In the genomic region with DNA sequence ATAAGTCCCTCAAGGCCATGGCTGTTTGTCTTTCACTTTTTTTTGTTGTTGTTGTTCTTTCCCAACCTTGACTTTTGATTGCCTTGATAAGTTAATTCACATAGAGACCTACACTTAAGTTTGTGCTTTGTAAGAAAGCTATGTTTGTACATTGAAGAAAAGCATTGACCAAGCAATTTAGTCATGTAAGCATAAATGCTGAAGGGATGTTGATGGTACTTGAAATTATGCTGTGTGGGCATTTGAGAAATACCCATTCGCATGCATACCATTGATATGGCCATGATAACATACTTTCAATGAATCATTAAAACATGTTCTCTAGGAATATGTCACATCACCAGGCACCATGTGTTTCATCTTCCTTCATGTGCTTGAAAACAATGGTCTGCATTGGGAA, we compare ENCODE assay signal across 36 cellular contexts.
DNase-seq lines count a peak whose midpoint lies in the region; ATAC-seq, FAIRE-seq and TF ChIP-seq lines count a peak whose summit lies in the region.
"Had no signal": no experiment of that assay in that cellular context is flagged by ENCODE, and none has a peak within 500 bp of the region (broad histone marks: within the 10 kb centered on the region; RNA-seq: fewer than 3 reads in every experiment).

No MANE protein-coding gene starts in this region.

- H3K36me3 Mint-ChIP-seq in T-helper 17 cell (ENCODE audit: low read depth) (no peaks in the 10 kb centered on the region), chondrocyte (ENCODE audit: low read depth) (no peaks in the 10 kb centered on the region)
- H3K36me3 Mint-ChIP-seq: CD14-positive monocyte; CD4-positive, alpha-beta memory T cell; CD4-positive, CD25-positive, alpha-beta regulatory T cell; CD8-positive, alpha-beta memory T cell; CD8-positive, alpha-beta T cell had no signal

- no peak for FAIRE-seq in HepG2 (lab: Jason Lieb, UNC)
- FAIRE-seq in A549 (lab: Jason Lieb, UNC), result no peak
- no peak for FAIRE-seq in K562 (lab: Jason Lieb, UNC)
- FAIRE-seq: A204.1, D721Med had no signal

- TF ChIP-seq CTCF in HepG2 (CRISPR knock-in tag; IDR thresholded peaks at IDR 0.05) (no peak), right lobe of liver (IDR thresholded peaks at IDR 0.05) (no peak), A549 (IDR thresholded peaks at IDR 0.05) (no peak), IMR-90 (conservative IDR thresholded peaks at IDR 0.05; ENCODE audit: low read depth, low read length) (no peak), K562 (IDR thresholded peaks at IDR 0.05 in 2 of 3, conservative IDR thresholded peaks at IDR 0.05 in 1 of 3; ENCODE audit: insufficient read depth in 2 of 3, low read depth in 1 of 3, low read length in 3 of 3) (no peak), chondrocyte (IDR thresholded peaks at IDR 0.05) (no peak)

- H3K4me1 Mint-ChIP-seq in T-helper 17 cell (no peaks in the 10 kb centered on the region), chondrocyte (ENCODE audit: low read depth) (no peaks in the 10 kb centered on the region)
- H3K4me1 Mint-ChIP-seq: B cell; CD14-positive monocyte; CD4-positive, CD25-positive, alpha-beta regulatory T cell; CD8-positive, alpha-beta memory T cell had no signal

- no peak overlapping the region for H2AK5ac ChIP-seq in IMR-90 (ENCODE audit: low read depth, low read length)

- H3K56ac ChIP-seq in IMR-90 (ENCODE audit: extremely low read depth, insufficient read depth, low read length), result no peak overlapping the region

- no peak for TF ChIP-seq RAD21 in HepG2 (CRISPR knock-in tag; IDR thresholded peaks at IDR 0.05)
- TF ChIP-seq RAD21 in A549 (conservative IDR thresholded peaks at IDR 0.05 in 1 of 2, IDR thresholded peaks at IDR 0.05 in 1 of 2), result no peak
- TF ChIP-seq RAD21 in IMR-90 (IDR thresholded peaks at IDR 0.05; ENCODE audit: low read length), result no peak
- TF ChIP-seq RAD21 in K562 (CRISPR knock-in tag; conservative IDR thresholded peaks at IDR 0.05 in 1 of 2, IDR thresholded peaks at IDR 0.05 in 1 of 2), result no peak

- H3K27ac ChIP-seq in HepG2 (ENCODE audit: extremely low read length, insufficient read depth, low read length), result no peak overlapping the region
- no peak overlapping the region for H3K27ac ChIP-seq in right lobe of liver
- no peak overlapping the region for H3K27ac ChIP-seq in A549
- H3K27ac ChIP-seq in IMR-90 (ENCODE audit: insufficient read depth, low read length), result no peak overlapping the region
- H3K27ac ChIP-seq in K562 (ENCODE audit: extremely low read depth, low read depth, low read length), result no peak overlapping the region
- H3K27ac ChIP-seq: 22Rv1; BLaER1; BLaER1 treated with 17β-estradiol and CSF1 and Interleukin-3, amounts not matched to agents 10 nM and 100 nM; C4-2B had no signal

- dilution Hi-C loops in IMR-90 (cut with HindIII; ENCODE audit: low sequenced_read_pairs, unreplicated experiment), result no loop called here

- H2AFZ ChIP-seq in HepG2 (ENCODE audit: low read length), result no peak overlapping the region
- H2AFZ ChIP-seq in IMR-90 (replicated peaks; ENCODE audit: low read length, poor library complexity), result no peak overlapping the region
- no peak overlapping the region for H2AFZ ChIP-seq in K562 (ENCODE audit: low read depth, low read length)

- no peak overlapping the region for H3K23ac ChIP-seq in IMR-90 (ENCODE audit: low read depth, low read length)

- H2AK9ac ChIP-seq in IMR-90 (replicated peaks; ENCODE audit: low read depth, low read length, poor library complexity), result no peak overlapping the region

- H3K4me1 ChIP-seq in HepG2 (ENCODE audit: insufficient read depth, low read length), result no peaks in the 10 kb centered on the region
- no peaks in the 10 kb centered on the region for H3K4me1 ChIP-seq in right lobe of liver
- no peaks in the 10 kb centered on the region for H3K4me1 ChIP-seq in A549
- H3K4me1 ChIP-seq in IMR-90 (ENCODE audit: control insufficient read depth, insufficient read depth, low read length), result no peaks in the 10 kb centered on the region
- no peaks in the 10 kb centered on the region for H3K4me1 ChIP-seq in K562 (replicated peaks in 1 of 2; ENCODE audit: control insufficient read depth in 2 of 2, insufficient read depth in 2 of 2, low read length in 2 of 2)
- H3K4me1 ChIP-seq: BE2C; BLaER1; BLaER1 treated with 17β-estradiol and CSF1 and Interleukin-3, amounts not matched to agents 10 nM and 100 nM; Caco-2 had no signal

- no peaks in the 10 kb centered on the region for H3K79me1 ChIP-seq in IMR-90 (ENCODE audit: low read depth in 1 of 2, low read length in 2 of 2)

- no peak overlapping the region for H3K4me3 Mint-ChIP-seq in T-helper 17 cell
- H3K4me3 Mint-ChIP-seq in chondrocyte (ENCODE audit: unreplicated experiment), result no peak overlapping the region
- H3K4me3 Mint-ChIP-seq: B cell; CD14-positive monocyte; CD4-positive, alpha-beta memory T cell; CD4-positive, alpha-beta T cell; CD4-positive, CD25-positive, alpha-beta regulatory T cell; CD8-positive, alpha-beta memory T cell; CD8-positive, alpha-beta T cell had no signal

- H2BK20ac ChIP-seq in IMR-90 (ENCODE audit: low read depth, low read length), result no peak overlapping the region

- H4K20me1 ChIP-seq in HepG2 (ENCODE audit: insufficient read depth, low read length), result no peaks in the 10 kb centered on the region
- H4K20me1 ChIP-seq in IMR-90 (ENCODE audit: insufficient read depth, low read length), result no peaks in the 10 kb centered on the region
- H4K20me1 ChIP-seq in K562 (replicated peaks; ENCODE audit: control insufficient read depth, insufficient read depth, low read length), result no peaks in the 10 kb centered on the region
- H4K20me1 ChIP-seq: BLaER1; BLaER1 treated with 17β-estradiol and CSF1 and Interleukin-3, amounts not matched to agents 10 nM and 100 nM had no signal

- WGBS in HepG2 (ENCODE audit: low lambda C conversion rate), result 32% methylated on average over 1 of the region's 1 CpG
- 92% methylated on average over 1 of the region's 1 CpG for WGBS in right lobe of liver (ENCODE audit: insufficient coverage, low coverage, low lambda C conversion rate, missing lambda C conversion rate)
- 3% methylated on average over 1 of the region's 1 CpG for WGBS in A549 (ENCODE audit: missing lambda C conversion rate)
- no CpG with 5 or more reads among the region's 1 CpG for WGBS in IMR-90 (ENCODE audit: extremely low coverage in 2 of 2, insufficient read length in 1 of 2), 2 experiments
- WGBS in K562 (ENCODE audit: insufficient coverage, low coverage, missing lambda C conversion rate), result 6% methylated on average over 1 of the region's 1 CpG

- H3K27me3 Mint-ChIP-seq in T-helper 17 cell (peaks cover 11% of the 10 kb centered on the region), chondrocyte (ENCODE audit: low read depth) (peaks cover 12% of the 10 kb centered on the region)
- H3K27me3 Mint-ChIP-seq: B cell had no signal

- BruUV-seq in HepG2 (replicated peaks; lab: Mats Ljungman, UMichigan), result no TSS peak
- BruUV-seq in IMR-90 (replicated peaks; lab: Mats Ljungman, UMichigan), result no TSS peak
- BruUV-seq in K562 (replicated peaks; lab: Mats Ljungman, UMichigan), result no TSS peak

- POLR2A ChIA-PET in HepG2 (lab: Yijun Ruan, JAX), result no interaction called here
- POLR2A ChIA-PET in A549 (lab: Yijun Ruan, JAX), result no interaction called here
- POLR2A ChIA-PET in IMR-90 (lab: Charles Lee; ENCODE audit: unreplicated experiment), result no interaction called here
- POLR2A ChIA-PET in K562 (lab: Yijun Ruan, JAX), result interaction anchor here (1.4 kb wide), 1 partner anchor 16 kb away, joined by 3 read pairs; no protein-coding TSS in a partner anchor

- no peak overlapping the region for H4K5ac ChIP-seq in IMR-90 (ENCODE audit: low read depth, low read length)

- H4K8ac ChIP-seq in IMR-90 (ENCODE audit: low read depth in 2 of 2, low read length in 2 of 2), result no peak overlapping the region

- CTCF ChIA-PET in HepG2 (lab: Yijun Ruan, JAX; ENCODE audit: low intra/inter-chr PET ratio, low total read pairs), result no interaction called here
- CTCF ChIA-PET in A549 (lab: Yijun Ruan, JAX), result no interaction called here
- CTCF ChIA-PET in IMR-90 (lab: Yijun Ruan, JAX), result no interaction called here
- CTCF ChIA-PET in K562 (lab: Yijun Ruan, JAX; ENCODE audit: low intra/inter-chr PET ratio), result no interaction called here

- no peak overlapping the region for H4K91ac ChIP-seq in IMR-90 (ENCODE audit: insufficient read depth, low read depth, low read length)

- H3K14ac ChIP-seq in IMR-90 (replicated peaks; ENCODE audit: low read depth, low read length), result no peak overlapping the region

- no peak overlapping the region for H3K18ac ChIP-seq in IMR-90 (ENCODE audit: low read depth, low read length)

- peaks cover 3% of the 10 kb centered on the region; the same call in 1 of the 2 replicates for H3K9me3 ChIP-seq in HepG2 (ENCODE audit: low read length)
- no peaks in the 10 kb centered on the region for H3K9me3 ChIP-seq in right lobe of liver
- no peaks in the 10 kb centered on the region; the same call in 2 of the 3 replicates for H3K9me3 ChIP-seq in A549
- H3K9me3 ChIP-seq in IMR-90 (ENCODE audit: control insufficient read depth, insufficient read depth, low read length), result peaks cover 5% of the 10 kb centered on the region
- H3K9me3 ChIP-seq in K562 (replicated peaks; ENCODE audit: control insufficient read depth, insufficient read depth, low read depth, low read length), result no peaks in the 10 kb centered on the region
- no peaks in the 10 kb centered on the region for H3K9me3 ChIP-seq in T-helper 17 cell (ENCODE audit: control insufficient read depth, low read length, poor library complexity, severe bottlenecking)
- H3K9me3 ChIP-seq: BE2C; BLaER1; BLaER1 treated with 17β-estradiol and CSF1 and Interleukin-3, amounts not matched to agents 10 nM and 100 nM; Caco-2 had no signal

- no peaks in the 10 kb centered on the region for H3K79me2 ChIP-seq in HepG2 (ENCODE audit: insufficient read depth, low read length)
- H3K79me2 ChIP-seq in K562 (ENCODE audit: control insufficient read depth, insufficient read depth, low read length), result no peaks in the 10 kb centered on the region

- in situ Hi-C loops in HepG2 (cut with HindIII; ENCODE audit: extremely low pct_ligation_motif_present, low pct_unique_long_range_greater_than_20kb) (no loop called here), IMR-90 (cut with MboI; ENCODE audit: low sequenced_read_pairs) (no loop called here), K562 (cut with MboI) (no loop called here)

- intact Hi-C loops in HepG2 (cut with micrococcal nuclease; ENCODE audit: unreplicated experiment), result no loop called here
- intact Hi-C loops in right lobe of liver (cut with DNase I), result no loop called here
- intact Hi-C loops in IMR-90 (cut with micrococcal nuclease), result no loop called here
- intact Hi-C loops in K562 (cut with micrococcal nuclease), result no loop called here

- H3K9me1 ChIP-seq in IMR-90 (ENCODE audit: insufficient read depth, low read length) (no peaks in the 10 kb centered on the region), K562 (ENCODE audit: control insufficient read depth, insufficient read depth, low read length) (no peaks in the 10 kb centered on the region)

- TF ChIP-seq EP300 in HepG2 (IDR thresholded peaks at IDR 0.05; ENCODE audit: low read depth in 2 of 2, low read length in 2 of 2), result no peak
- TF ChIP-seq EP300 in HepG2 (CRISPR knock-in tag; IDR thresholded peaks at IDR 0.05; ENCODE audit: borderline replicate concordance), result no peak
- TF ChIP-seq EP300 in A549 (IDR thresholded peaks at IDR 0.05), result no peak
- no peak for TF ChIP-seq EP300 in K562 (IDR thresholded peaks at IDR 0.05; ENCODE audit: low read length)

- H3K4ac ChIP-seq in IMR-90 (ENCODE audit: low read depth, low read length), result no peak overlapping the region

- DNase-seq in HepG2 (ENCODE audit: low spot score), result no peak
- no peak for DNase-seq in right lobe of liver
- no peak for DNase-seq in A549 (ENCODE audit: low read depth in 1 of 2, low spot score in 1 of 2)
- no peak for DNase-seq in IMR-90
- no peak for DNase-seq in K562 (ENCODE audit: extremely low read depth in 1 of 4, low spot score in 3 of 4)
- no peak for DNase-seq in stimulated activated CD4-positive, alpha-beta T cell treated with anti-CD3 and anti-CD28 coated beads, Interleukin-1b, Interleukin-23, amount 100 ng/mL, for 48 hours
- no peak for DNase-seq in T-helper 17 cell
- no peak for DNase-seq in chondrocyte (ENCODE audit: low spot score)
- DNase-seq: 8988T; ACHN; AML-193; BE2C; C1 segment of cervical spinal cord; Caco-2; Calu3; CD4-positive, alpha-beta memory T cell; CD4-positive, alpha-beta T cell; CD4-positive, CD25-positive, alpha-beta regulatory T cell; CD8-positive, alpha-beta memory T cell; CD8-positive, alpha-beta T cell; COR-L47; DMS 273 treated with DMSO at 0.1 percent for 48 hours; DMS153; DMS53; DMS79; DMS79 treated with DMSO at 0.1 percent for 48 hours; DND-41; EL had no signal

- H2BK5ac ChIP-seq in IMR-90 (ENCODE audit: low read depth, low read length, poor library complexity, severe bottlenecking), result no peak overlapping the region

- H2BK15ac ChIP-seq in IMR-90 (ENCODE audit: low read depth, low read length), result no peak overlapping the region

- peaks cover 6% of the 10 kb centered on the region for H3K9me3 Mint-ChIP-seq in chondrocyte (ENCODE audit: low read depth)
- H3K9me3 Mint-ChIP-seq: CD4-positive, alpha-beta T cell; CD8-positive, alpha-beta T cell had no signal

- ATAC-seq in HepG2 (no peak), right lobe of liver (no peak), A549 (no peak), IMR-90 (ENCODE audit: low read depth) (no peak), K562 (no peak), T-helper 17 cell (no peak)
- ATAC-seq: CD8-positive, alpha-beta T cell had no signal

- no peak overlapping the region for H3K9ac ChIP-seq in HepG2 (ENCODE audit: insufficient read depth, low read depth, low read length)
- H3K9ac ChIP-seq in IMR-90 (ENCODE audit: low read depth, low read length), result no peak overlapping the region
- H3K9ac ChIP-seq in K562 (ENCODE audit: insufficient read depth in 1 of 2, low read depth in 2 of 2, low read length in 2 of 2), result no peak overlapping the region
- H3K9ac ChIP-seq: BLaER1; BLaER1 treated with 17β-estradiol and CSF1 and Interleukin-3, amounts not matched to agents 10 nM and 100 nM had no signal

- H3K4me2 ChIP-seq in HepG2 (ENCODE audit: low read depth, low read length) (no peak overlapping the region), A549 (no peak overlapping the region), IMR-90 (ENCODE audit: low read depth, low read length) (no peak overlapping the region), K562 (ENCODE audit: insufficient read depth, low read length) (no peak overlapping the region)
- H3K4me2 ChIP-seq: BLaER1; BLaER1 treated with 17β-estradiol and CSF1 and Interleukin-3, amounts not matched to agents 10 nM and 100 nM had no signal

- TF ChIP-seq POLR2A in HepG2 (IDR thresholded peaks at IDR 0.05; ENCODE audit: insufficient read depth in 1 of 2, low read depth in 2 of 2, low read length in 2 of 2) (no peak), right lobe of liver (IDR thresholded peaks at IDR 0.05) (no peak), A549 (IDR thresholded peaks at IDR 0.05; ENCODE audit: low read length) (no peak), IMR-90 (IDR thresholded peaks at IDR 0.05; ENCODE audit: low read depth, low read length) (no peak), K562 (conservative IDR thresholded peaks at IDR 0.05) (no peak)

- no peaks in the 10 kb centered on the region for H3K36me3 ChIP-seq in HepG2 (replicated peaks in 1 of 2; ENCODE audit: control insufficient read depth in 1 of 2, insufficient read depth in 2 of 2, low read length in 2 of 2)
- H3K36me3 ChIP-seq in right lobe of liver, result no peaks in the 10 kb centered on the region
- H3K36me3 ChIP-seq in IMR-90 (ENCODE audit: control insufficient read depth, insufficient read depth, low read length), result no peaks in the 10 kb centered on the region
- no peaks in the 10 kb centered on the region for H3K36me3 ChIP-seq in K562 (ENCODE audit: control insufficient read depth, insufficient read depth, low read length)
- H3K36me3 ChIP-seq: BE2C; BLaER1; BLaER1 treated with 17β-estradiol and CSF1 and Interleukin-3, amounts not matched to agents 10 nM and 100 nM had no signal

- no peak overlapping the region for H2BK120ac ChIP-seq in IMR-90 (ENCODE audit: low read depth, low read length)

- H3K27ac Mint-ChIP-seq in T-helper 17 cell, result no peak overlapping the region
- H3K27ac Mint-ChIP-seq in chondrocyte (ENCODE audit: unreplicated experiment), result no peak overlapping the region
- H3K27ac Mint-ChIP-seq: B cell; CD14-positive monocyte; CD4-positive, alpha-beta memory T cell; CD4-positive, alpha-beta T cell; CD4-positive, CD25-positive, alpha-beta regulatory T cell; CD8-positive, alpha-beta memory T cell; CD8-positive, alpha-beta T cell had no signal

- H3K27me3 ChIP-seq in HepG2 (ENCODE audit: control insufficient read depth in 1 of 2, insufficient read depth in 2 of 2, low read length in 2 of 2) (no peaks in the 10 kb centered on the region), right lobe of liver (no peaks in the 10 kb centered on the region), IMR-90 (ENCODE audit: control insufficient read depth, insufficient read depth, low read length) (no peaks in the 10 kb centered on the region), K562 (ENCODE audit: control insufficient read depth in 2 of 2, insufficient read depth in 2 of 2, low read length in 2 of 2) (no peaks in the 10 kb centered on the region)
- H3K27me3 ChIP-seq: BE2C; BLaER1; BLaER1 treated with 17β-estradiol and CSF1 and Interleukin-3, amounts not matched to agents 10 nM and 100 nM had no signal

- no peak overlapping the region for H3K4me3 ChIP-seq in HepG2 (replicated peaks in 1 of 3; ENCODE audit: insufficient read depth in 1 of 3, low read depth in 2 of 3, low read length in 3 of 3)
- no peak overlapping the region for H3K4me3 ChIP-seq in right lobe of liver
- H3K4me3 ChIP-seq in A549, result no peak overlapping the region
- H3K4me3 ChIP-seq in IMR-90 (ENCODE audit: insufficient read depth, low read depth, low read length), result no peak overlapping the region
- H3K4me3 ChIP-seq in K562, result no peak overlapping the region
- H3K4me3 ChIP-seq: BLaER1; BLaER1 treated with 17β-estradiol and CSF1 and Interleukin-3, amounts not matched to agents 10 nM and 100 nM had no signal

Comparison
In these comparisons a context has a peak if more than half of its experiments do, and no peak if none do; other contexts are left out.
1. Of the 241 proteins assayed by ChIP-seq in both HepG2 and K562: peak only in HepG2: MAFF and MAFK; only in K562: MAFG; in both: none; in neither: 238.